ENCODE assay signal across 28 cellular contexts in the genomic region with DNA sequence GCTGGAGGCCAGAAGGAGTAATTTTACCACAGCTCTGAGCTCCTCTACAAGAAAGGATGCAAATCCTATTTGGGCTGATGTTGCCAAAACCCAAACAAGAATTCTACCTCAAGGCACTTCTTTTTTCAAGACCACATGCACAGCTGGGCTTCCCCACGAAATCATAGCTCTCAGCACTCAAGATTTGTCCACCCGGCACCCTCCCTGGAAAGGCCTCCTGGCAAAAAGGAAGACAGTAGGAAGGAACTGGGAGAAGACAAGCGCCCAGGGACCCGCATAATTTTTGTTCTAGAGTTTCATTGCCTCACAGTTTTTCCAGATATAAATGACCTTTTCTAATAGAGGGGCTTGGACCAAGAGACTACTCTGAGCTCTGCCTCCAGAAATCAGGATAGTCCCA.
"Had no signal": no experiment of that assay in that cellular context is flagged by ENCODE, and none has a peak within 500 bp of the region (broad histone marks: within the 10 kb centered on the region; RNA-seq: fewer than 3 reads in every experiment).

No MANE protein-coding gene starts in this region.

- H3K79me2 ChIP-seq: parathyroid adenoma had no signal

- H3K4me3 ChIP-seq: coronary artery, esophagus squamous epithelium, heart right ventricle, left lung, neural progenitor cell, prostate gland, suprapubic skin, transverse colon, vagina had no signal

- H3K36me3 ChIP-seq: esophagus squamous epithelium, heart right ventricle, left lung, neural progenitor cell, prostate gland, suprapubic skin, transverse colon, vagina had no signal

- H3K9me3 Mint-ChIP-seq: natural killer cell; neural progenitor cell; stimulated activated naive CD8-positive, alpha-beta T cell treated with anti-CD3 and anti-CD28 coated beads, Interleukin-15, amount 100 ng/mL, for 72 hours had no signal

- H3K4me1 Mint-ChIP-seq: natural killer cell; neural progenitor cell; stimulated activated naive CD8-positive, alpha-beta T cell treated with anti-CD3 and anti-CD28 coated beads, Interleukin-15, amount 100 ng/mL, for 72 hours had no signal

- H3K4me3 Mint-ChIP-seq: natural killer cell; neural progenitor cell; stimulated activated naive CD8-positive, alpha-beta T cell treated with anti-CD3 and anti-CD28 coated beads, Interleukin-15, amount 100 ng/mL, for 72 hours had no signal

- H3K27me3 ChIP-seq: esophagus squamous epithelium, heart right ventricle, left lung, neural progenitor cell, suprapubic skin, transverse colon, vagina had no signal

- FAIRE-seq: endometrium, islet of Langerhans, small intestine had no signal

- DNase-seq: dermis blood vessel endothelial cell; effector memory CD4-positive, alpha-beta T cell; erythroblast; esophagus squamous epithelium; foreskin melanocyte; glutamatergic neuron; heart right ventricle; hippocampal formation; left cardiac atrium; left lung; mesenchymal stem cell; midbrain; natural killer cell; right cardiac atrium; small intestine; stimulated activated CD4-positive, alpha-beta T cell treated with anti-CD3 and anti-CD28 coated beads, Interleukin-15, amount 100 ng/mL, for 24 hours; stimulated activated CD4-positive, alpha-beta T cell treated with anti-CD3 and anti-CD28 coated beads, Interleukin-2, amount 100 ng/mL, for 48 hours; stimulated activated naive CD4-positive, alpha-beta T cell; stimulated activated naive CD8-positive, alpha-beta T cell treated with anti-CD3 and anti-CD28 coated beads, Interleukin-15, amount 100 ng/mL, for 72 hours; transverse colon had no signal

- H3K36me3 Mint-ChIP-seq: natural killer cell, neural progenitor cell had no signal

- H2AFZ ChIP-seq: neural progenitor cell, parathyroid adenoma had no signal

- H3K4me2 ChIP-seq: neural progenitor cell had no signal

- H3K27ac ChIP-seq: coronary artery, esophagus squamous epithelium, left lung, neural progenitor cell, parathyroid adenoma, prostate gland, suprapubic skin, transverse colon, vagina had no signal

- H3K4me1 ChIP-seq: neural progenitor cell, prostate gland, transverse colon had no signal

- ATAC-seq: heart right ventricle; left cardiac atrium; left lung; natural killer cell; right cardiac atrium; stimulated activated naive CD8-positive, alpha-beta T cell treated with anti-CD3 and anti-CD28 coated beads, Interleukin-15, amount 100 ng/mL, for 72 hours had no signal

- H3K9ac ChIP-seq: neural progenitor cell, parathyroid adenoma had no signal

- H3K9me3 ChIP-seq: esophagus squamous epithelium, left lung, prostate gland, suprapubic skin, transverse colon, vagina had no signal

- H3K27ac Mint-ChIP-seq: natural killer cell; neural progenitor cell; stimulated activated naive CD8-positive, alpha-beta T cell treated with anti-CD3 and anti-CD28 coated beads, Interleukin-15, amount 100 ng/mL, for 72 hours had no signal
